22 cellular contexts compared by ENCODE assay signal in the genomic region with DNA sequence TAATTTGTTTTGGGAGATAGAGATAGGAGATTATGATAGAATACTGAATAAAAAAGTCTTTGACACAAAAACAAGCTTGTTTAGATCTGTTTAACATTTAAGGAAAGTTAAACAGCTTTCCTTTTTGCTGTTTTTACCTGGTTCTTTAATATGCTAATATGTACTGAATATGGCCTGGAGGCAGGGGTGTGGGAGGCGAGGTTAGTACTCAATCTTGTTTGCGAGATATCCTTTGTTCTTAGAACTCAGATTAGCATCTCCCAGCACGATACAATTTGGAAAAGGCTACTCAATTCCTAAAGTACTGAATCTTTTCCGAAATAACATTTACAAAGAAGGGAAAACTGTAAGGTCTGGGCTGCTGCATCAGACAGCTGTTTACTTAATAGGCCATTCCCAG. TPM values are rescaled to one million over a fixed set of nuclear protein-coding genes. Genes with fewer than 3 reads are reported as not detected.
DNase-seq lines count a peak whose midpoint lies in the region; ATAC-seq, FAIRE-seq and TF ChIP-seq lines count a peak whose summit lies in the region.
"Had no signal": no experiment of that assay in that cellular context is flagged by ENCODE, and none has a peak within 500 bp of the region (broad histone marks: within the 10 kb centered on the region; RNA-seq: fewer than 3 reads in every experiment).

No MANE protein-coding gene starts in this region.

- no peak overlapping the region for H3K56ac ChIP-seq in H1 (replicated peaks; ENCODE audit: insufficient read length, low read depth, low read length)

- 69% methylated on average over 4 of the region's 4 CpGs for WGBS in SK-N-SH (ENCODE audit: low lambda C conversion rate)
- WGBS in H1 (ENCODE audit: extremely low coverage in 1 of 2, insufficient coverage in 1 of 2, insufficient read length in 1 of 2, insufficient replicate concordance in 2 of 2, low coverage in 1 of 2, low lambda C conversion rate in 2 of 2, missing lambda C conversion rate in 1 of 2), 2 experiments, result 9% methylated on average over 4 of the region's 4 CpGs; no CpG with 5 or more reads in 1 of the 2 experiments

- no peak overlapping the region for H4K8ac ChIP-seq in H1 (ENCODE audit: extremely low read depth, insufficient read depth, low read length)

- H3K4me2 ChIP-seq in SK-N-SH, result no peak overlapping the region
- peak overlapping the region; percentile 23 to 49; a peak in 2 of 4 replicates for H3K4me2 ChIP-seq in H1 (ENCODE audit: insufficient read depth in 1 of 2, low read depth in 2 of 2, low read length in 2 of 2)
- H3K4me2 ChIP-seq: BLaER1 had no signal

- no peak overlapping the region for H2BK20ac ChIP-seq in H1 (ENCODE audit: low read length)

- no peaks in the 10 kb centered on the region for H3K9me3 Mint-ChIP-seq in stimulated activated naive CD8-positive, alpha-beta T cell treated with anti-CD3 and anti-CD28 coated beads, Interleukin-15, amount 100 ng/mL, for 72 hours
- H3K9me3 Mint-ChIP-seq: CD4-positive, alpha-beta T cell had no signal

- no peak overlapping the region for H3K4me3 Mint-ChIP-seq in stimulated activated naive CD8-positive, alpha-beta T cell treated with anti-CD3 and anti-CD28 coated beads, Interleukin-15, amount 100 ng/mL, for 72 hours
- H3K4me3 Mint-ChIP-seq: CD4-positive, alpha-beta T cell had no signal

- H3K23me2 ChIP-seq in H1 (ENCODE audit: low read depth, low read length), result no peaks in the 10 kb centered on the region

- H2AK5ac ChIP-seq in H1 (ENCODE audit: low read depth, low read length), result no peak overlapping the region

- peak; percentile 60 for FAIRE-seq in H1 (lab: Jason Lieb, UNC)
- FAIRE-seq: G401.6, HTR-8/SVneo, RCC 7860 had no signal

- peak overlapping the region; percentile 76 for H4K5ac ChIP-seq in H1 (ENCODE audit: insufficient read length, low read depth, low read length)

- no peak overlapping the region for H2BK120ac ChIP-seq in H1 (replicated peaks; ENCODE audit: low read depth, low read length)

- no peaks in the 10 kb centered on the region for H3K36me3 ChIP-seq in SK-N-SH (replicated peaks in 1 of 2; ENCODE audit: control insufficient read depth in 1 of 2, insufficient read depth in 2 of 2, low read length in 1 of 2)
- H3K36me3 ChIP-seq in H1 (ENCODE audit: control insufficient read depth in 2 of 4, insufficient read depth in 4 of 4, low read length in 3 of 4), result no peaks in the 10 kb centered on the region
- H3K36me3 ChIP-seq in iPS-20b (ENCODE audit: insufficient read depth, low read depth, low read length), result no peaks in the 10 kb centered on the region
- H3K36me3 ChIP-seq: BLaER1, SJCRH30 had no signal

- H3K4me1 Mint-ChIP-seq in stimulated activated naive CD8-positive, alpha-beta T cell treated with anti-CD3 and anti-CD28 coated beads, Interleukin-15, amount 100 ng/mL, for 72 hours, result no peaks in the 10 kb centered on the region

- no peaks in the 10 kb centered on the region for H3K79me1 ChIP-seq in H1 (ENCODE audit: low read depth, low read length)

- TF ChIP-seq CTCF in SK-N-SH (IDR thresholded peaks at IDR 0.05) (no peak), H1 (IDR thresholded peaks at IDR 0.05; ENCODE audit: control extremely low read depth in 1 of 3, insufficient read depth in 1 of 3, low read depth in 1 of 3, low read length in 3 of 3) (no peak)

- no peak for ATAC-seq in SK-N-SH treated with all-trans-retinoic acid at 6 μM for 48 hours
- ATAC-seq in GM18511 (IDR thresholded peaks at IDR 0.05; ENCODE audit: unreplicated experiment), result no peak
- no peak for ATAC-seq in stimulated activated naive CD8-positive, alpha-beta T cell treated with anti-CD3 and anti-CD28 coated beads, Interleukin-15, amount 100 ng/mL, for 72 hours

- no peak overlapping the region for H3K18ac ChIP-seq in H1 (ENCODE audit: extremely low read depth, low read length)

- H3K27ac ChIP-seq in SK-N-SH (ENCODE audit: low read depth in 2 of 2, low read length in 1 of 2) (no peak overlapping the region), H1 (ENCODE audit: low read depth, low read length) (no peak overlapping the region), iPS-20b (ENCODE audit: low read length) (no peak overlapping the region)
- H3K27ac ChIP-seq: 22Rv1, BLaER1, SJCRH30 had no signal

- no peak overlapping the region for H2BK12ac ChIP-seq in H1 (ENCODE audit: low read depth, low read length)

- H3K9me2 ChIP-seq in SK-N-SH, result no peaks in the 10 kb centered on the region

- no peaks in the 10 kb centered on the region; a peak in 3 of 4 replicates for H3K4me1 ChIP-seq in SK-N-SH (ENCODE audit: control insufficient read depth in 1 of 2, insufficient read depth in 2 of 2, low read depth in 1 of 2, low read length in 1 of 2)
- H3K4me1 ChIP-seq in H1 (replicated peaks in 1 of 4; ENCODE audit: control insufficient read depth in 3 of 4, insufficient read depth in 4 of 4, low read length in 3 of 4), result peaks cover 0 to 13% (median 2%) of the 10 kb centered on the region in 4 experiments; a peak in 2 of 7 replicates
- peaks cover 22% of the 10 kb centered on the region; the same call in 1 of the 2 replicates for H3K4me1 ChIP-seq in iPS-20b (ENCODE audit: insufficient read depth, low read length)
- H3K4me1 ChIP-seq: BLaER1, SJCRH30 had no signal

- no peak for TF ChIP-seq EP300 in SK-N-SH (IDR thresholded peaks at IDR 0.05; ENCODE audit: borderline replicate concordance in 1 of 2, low read depth in 1 of 2, low read length in 1 of 2)
- no peak for TF ChIP-seq EP300 in H1 (IDR thresholded peaks at IDR 0.05; ENCODE audit: borderline replicate concordance in 1 of 2, low read depth in 2 of 2, low read length in 2 of 2)

- DNase-seq in SK-N-SH (no peak), H1 (ENCODE audit: low read depth in 1 of 2, low spot score in 2 of 2) (peak in 1 of 2 experiments; percentile 25), kidney glomerular epithelial cell (lab: John Stamatoyannopoulos, UW) (no peak), NCI-H1930 (lab: John Stamatoyannopoulos, UW) (no peak)
- no peak for DNase-seq in stimulated activated naive CD8-positive, alpha-beta T cell treated with anti-CD3 and anti-CD28 coated beads, Interleukin-15, amount 100 ng/mL, for 72 hours
- DNase-seq: ACHN; CD4-positive, alpha-beta T cell; Karpas-422; NCI-H1417; NCI-H1694 treated with DMSO at 0.1 percent for 48 hours; NCI-H446; NCI-H526; OCI-M1; SJCRH30 had no signal

- TF ChIP-seq RAD21 in SK-N-SH (IDR thresholded peaks at IDR 0.05; ENCODE audit: low read length), result no peak
- TF ChIP-seq RAD21 in H1 (IDR thresholded peaks at IDR 0.05 in 1 of 2, conservative IDR thresholded peaks at IDR 0.05 in 1 of 2; ENCODE audit: low read depth in 2 of 2, low read length in 2 of 2), result no peak

- H4K20me1 ChIP-seq in SK-N-SH (ENCODE audit: insufficient read depth), result no peaks in the 10 kb centered on the region
- H4K20me1 ChIP-seq in H1 (replicated peaks in 1 of 2; ENCODE audit: control insufficient read depth in 1 of 2, insufficient read depth in 2 of 2, low read length in 2 of 2), result no peaks in the 10 kb centered on the region
- H4K20me1 ChIP-seq: BLaER1 had no signal

- H3F3A ChIP-seq in SK-N-SH (replicated peaks; ENCODE audit: insufficient read depth), result peaks cover 6% of the 10 kb centered on the region

- no peaks in the 10 kb centered on the region for H3K9me3 ChIP-seq in SK-N-SH
- no peaks in the 10 kb centered on the region for H3K9me3 ChIP-seq in H1 (ENCODE audit: insufficient read depth in 2 of 2, low read depth in 1 of 2, low read length in 1 of 2)
- no peaks in the 10 kb centered on the region for H3K9me3 ChIP-seq in iPS-20b (ENCODE audit: insufficient read depth, low read depth, low read length)
- H3K9me3 ChIP-seq: BLaER1, SJCRH30 had no signal

- no peak overlapping the region for H3K23ac ChIP-seq in H1 (ENCODE audit: insufficient read length)

- CTCF ChIA-PET in SK-N-SH (lab: Yijun Ruan, JAX), result interaction anchor here (1.0 to 1.5 kb wide), 2 partner anchors 8 to 120 kb away, joined by 3 to 6 read pairs; no protein-coding TSS in a partner anchor
- CTCF ChIA-PET in H1 (lab: Charles Lee; ENCODE audit: partially characterized antibody), result interaction anchor here (0.7 to 0.9 kb wide), 3 partner anchors 9 to 95 kb away, joined by 3 read pairs; no protein-coding TSS in a partner anchor

- no peak overlapping the region for H3K4me3 ChIP-seq in SK-N-SH (ENCODE audit: low read depth in 2 of 2, low read length in 1 of 2)
- H3K4me3 ChIP-seq in H1 (ENCODE audit: extremely low read depth in 1 of 4, insufficient read depth in 2 of 4, low read depth in 3 of 4, low read length in 4 of 4), result peak overlapping the region in 1 of 4 experiments; percentile 29; a peak in 1 of 8 replicates
- H3K4me3 ChIP-seq in iPS-20b (ENCODE audit: low read length), result peak overlapping the region; percentile 35; the same call in 1 of the 2 replicates
- H3K4me3 ChIP-seq: BLaER1, SJCRH30 had no signal

- no peak overlapping the region for H2BK15ac ChIP-seq in H1 (ENCODE audit: low read length)

- no peaks in the 10 kb centered on the region for H3K27me3 ChIP-seq in SK-N-SH (ENCODE audit: insufficient read depth)
- no peaks in the 10 kb centered on the region; a peak in 1 of 7 replicates for H3K27me3 ChIP-seq in H1 (replicated peaks in 1 of 4; ENCODE audit: control insufficient read depth in 3 of 4, extremely low read depth in 1 of 4, insufficient read depth in 3 of 4, low read length in 3 of 4)
- H3K27me3 ChIP-seq in iPS-20b (ENCODE audit: insufficient read depth, low read length), result no peaks in the 10 kb centered on the region
- H3K27me3 ChIP-seq: BLaER1, SJCRH30 had no signal

- no peak overlapping the region for H2BK5ac ChIP-seq in H1 (ENCODE audit: low read depth, low read length)

- H2AFZ ChIP-seq in SK-N-SH (ENCODE audit: low read depth) (0 out of 2 replicates have a peak overlapping the region, but pooled peaks have one; percentile 24), H1 (ENCODE audit: low read length) (no peak overlapping the region)

- TF ChIP-seq POLR2A in H1 (IDR thresholded peaks at IDR 0.05; ENCODE audit: control extremely low read depth in 1 of 2, low read depth in 2 of 2, low read length in 2 of 2), result no peak

- no peak overlapping the region for H3K14ac ChIP-seq in H1 (ENCODE audit: insufficient read length)

- no peak overlapping the region for H3K4ac ChIP-seq in H1 (replicated peaks; ENCODE audit: insufficient read length, low read depth, low read length)

- H4K91ac ChIP-seq in H1 (replicated peaks; ENCODE audit: insufficient read length, low read length), result no peak overlapping the region

- no peak overlapping the region for H3K27ac Mint-ChIP-seq in stimulated activated naive CD8-positive, alpha-beta T cell treated with anti-CD3 and anti-CD28 coated beads, Interleukin-15, amount 100 ng/mL, for 72 hours
- H3K27ac Mint-ChIP-seq: CD4-positive, alpha-beta T cell had no signal

- peaks cover 8% of the 10 kb centered on the region for H3K27me3 Mint-ChIP-seq in stimulated activated naive CD8-positive, alpha-beta T cell treated with anti-CD3 and anti-CD28 coated beads, Interleukin-15, amount 100 ng/mL, for 72 hours

- no peaks in the 10 kb centered on the region for H3K79me2 ChIP-seq in SK-N-SH (ENCODE audit: insufficient read depth)
- H3K79me2 ChIP-seq in H1 (ENCODE audit: control insufficient read depth in 1 of 2, insufficient read depth in 2 of 2, low read length in 2 of 2), result no peaks in the 10 kb centered on the region

- H3K9ac ChIP-seq in SK-N-SH (no peak overlapping the region), H1 (replicated peaks in 1 of 4; ENCODE audit: extremely low read depth in 1 of 4, low read depth in 3 of 4, low read length in 3 of 4) (no peak overlapping the region), iPS-20b (ENCODE audit: low read depth, low read length) (no peak overlapping the region)
- H3K9ac ChIP-seq: BLaER1 had no signal

- POLR2A ChIA-PET in SK-N-SH (lab: Yijun Ruan, JAX), result interaction anchor here (0.9 kb wide), 1 partner anchor 9 kb away, joined by 4 read pairs; no protein-coding TSS in a partner anchor
- POLR2A ChIA-PET in H1 (lab: Charles Lee; ENCODE audit: partially characterized antibody), result interaction anchor here (1.9 kb wide), 1 partner anchor 10 kb away, joined by 10 read pairs; no protein-coding TSS in a partner anchor

RNA-seq across cellular contexts. Expression of a gene that starts 40.8 kb away (rescaled TPM):
- 16.3 and 17.9 TPM in 2 replicates for polyA plus RNA-seq in SK-N-SH (2012; rRNA removed)
- polyA plus RNA-seq in SK-N-SH (2012; cell fraction: cytosol; rRNA removed), result 19.4 and 22.4 TPM in 2 replicates
- 15.9 and 33.7 TPM in 2 replicates for polyA plus RNA-seq in SK-N-SH (2012; cell fraction: nucleus; rRNA removed)
- 6.1 and 7.6 TPM in 2 replicates for total RNA-seq in H1 (2021; fragmentation: NEBNext Ultra II Directional; extraction: Animal tissue kit (Norgen Biotek cat#: 25700))
- 2.6 and 3.3 TPM in 2 replicates for polyA plus RNA-seq in H1 (2011; rRNA removed)
- 4.4 TPM for polyA plus RNA-seq in H1 (2011; cell fraction: cytosol; rRNA removed)
- polyA plus RNA-seq in H1 (2011; cell fraction: nucleus; rRNA removed), result 4.8 TPM
- polyA plus RNA-seq in H1 (2012, experiment 1 of 2), result 3.2 to 6.0 TPM (median 4.5 TPM) in 4 replicates
- 0.77 TPM for polyA plus RNA-seq in H1 (2012, experiment 2 of 2)
- polyA plus RNA-seq in H1 (2013, experiment 1 of 2), result 4.7 TPM
- polyA plus RNA-seq in H1 (2013, experiment 2 of 2), result 4.1 TPM
- 3.9 and 5.4 TPM in 2 replicates for polyA minus RNA-seq in H1 (2011; rRNA and poly(A)+ RNA removed)
- polyA minus RNA-seq in H1 (2011; cell fraction: cytosol; rRNA and poly(A)+ RNA removed), result 9.9 TPM
- polyA minus RNA-seq in H1 (2011; cell fraction: nucleus; rRNA and poly(A)+ RNA removed), result 10.3 TPM
